ENCODE assay signal across 8 cellular contexts in genomic region chr12:1518763-1519516, GRCh38.
DNase-seq lines count a peak whose midpoint lies in the region; TF ChIP-seq lines count a peak whose summit lies in the region.

No MANE protein-coding gene starts in this region.

- no peaks in the 10 kb centered on the region for H3K9me2 ChIP-seq in GM23248 (ENCODE audit: insufficient read depth)

- H3K4me1 ChIP-seq in GM23248 (ENCODE audit: insufficient read depth) (peaks cover 35% of the 10 kb centered on the region), osteoblast (ENCODE audit: insufficient read depth, low read length) (peaks cover 26% of the 10 kb centered on the region)

- H3K4me3 ChIP-seq in GM23248 (peak overlapping the region; percentile 28), coronary artery (no peak overlapping the region), osteoblast (ENCODE audit: insufficient read depth, low read length) (peak overlapping the region; percentile 43)

- H3K4me2 ChIP-seq in GM23248 (ENCODE audit: unreplicated experiment), result peak overlapping the region; percentile 59
- peak overlapping the region; percentile 80 for H3K4me2 ChIP-seq in osteoblast (ENCODE audit: insufficient read depth, low read length)

- in situ Hi-C loops in GM23248 (cut with MboI), result no loop called here

- no peaks in the 10 kb centered on the region for H3K79me2 ChIP-seq in GM23248 (ENCODE audit: insufficient read depth)
- no peaks in the 10 kb centered on the region for H3K79me2 ChIP-seq in osteoblast (ENCODE audit: insufficient read depth, low read length)

- H3K9ac ChIP-seq in GM23248, result peak overlapping the region; percentile 17; the same call in 1 of the 2 replicates

- H4K20me1 ChIP-seq in GM23248 (ENCODE audit: insufficient read depth) (no peaks in the 10 kb centered on the region), osteoblast (ENCODE audit: insufficient read depth, low read length) (no peaks in the 10 kb centered on the region)

- H3K27ac ChIP-seq in GM23248 (peak overlapping the region; percentile 20), coronary artery (no peak overlapping the region), osteoblast (ENCODE audit: low read depth, low read length) (peak overlapping the region; percentile 24)

- 21 to 29% methylated on average over 23 of the region's 23 CpGs for WGBS in GM23248 (ENCODE audit: low coverage in 1 of 2, low lambda C conversion rate in 2 of 2, missing lambda C conversion rate in 2 of 2), 2 experiments

- H3K9me3 ChIP-seq in GM23248 (ENCODE audit: low read depth), result no peaks in the 10 kb centered on the region
- no peaks in the 10 kb centered on the region for H3K9me3 ChIP-seq in osteoblast (ENCODE audit: low read depth, low read length)

- DNase-seq in GM23248 (peak; percentile 83), NCI-H2171 (lab: John Stamatoyannopoulos, UW) (peak; percentile 78), coronary artery (ENCODE audit: low spot score) (peak; percentile 64), osteoblast (ENCODE audit: insufficient read length, low spot score, missing footprints) (peak; percentile 93), NCI-H524 treated with DMSO at 0.1 percent for 48 hours (lab: John Stamatoyannopoulos, UW) (no peak), NCI-H526 treated with DMSO at 0.1 percent for 48 hours (lab: John Stamatoyannopoulos, UW) (no peak)
- DNase-seq in activated naive CD4-positive, alpha-beta T cell (lab: John Stamatoyannopoulos, UW), result no peak
- no peak for DNase-seq in stimulated activated CD4-positive, alpha-beta T cell treated with anti-CD3 and anti-CD28 coated beads, Interleukin-1b, Interleukin-23, amount 100 ng/mL, for 48 hours

- H3K36me3 ChIP-seq in GM23248 (ENCODE audit: low read depth) (no peaks in the 10 kb centered on the region), osteoblast (ENCODE audit: insufficient read depth, low read length) (no peaks in the 10 kb centered on the region)

- H3K27me3 ChIP-seq in GM23248 (replicated peaks; ENCODE audit: insufficient read depth), result no peaks in the 10 kb centered on the region
- no peaks in the 10 kb centered on the region for H3K27me3 ChIP-seq in osteoblast (ENCODE audit: insufficient read depth, low read length)

- peaks cover 23% of the 10 kb centered on the region for H3F3A ChIP-seq in GM23248 (ENCODE audit: insufficient read depth)

- no peak for TF ChIP-seq CTCF in coronary artery (IDR thresholded peaks at IDR 0.05)
- TF ChIP-seq CTCF in osteoblast (IDR thresholded peaks at IDR 0.05; ENCODE audit: extremely low read depth, low read depth, low read length), result no peak

- H2AFZ ChIP-seq in GM23248 (no peak overlapping the region), osteoblast (ENCODE audit: low read length) (no peak overlapping the region)

Comparison
In these comparisons a context has a peak if more than half of its experiments do, and no peak if none do; other contexts are left out.
1. DNase-seq: peak in GM23248 (single experiment), NCI-H2171 (single experiment), coronary artery (single experiment) and osteoblast (single experiment); none in NCI-H524 treated with DMSO at 0.1 percent for 48 hours (single experiment), activated naive CD4-positive, alpha-beta T cell (0 of 4), NCI-H526 treated with DMSO at 0.1 percent for 48 hours (single experiment) and stimulated activated CD4-positive, alpha-beta T cell treated with anti-CD3 and anti-CD28 coated beads, Interleukin-1b, Interleukin-23, amount 100 ng/mL, for 48 hours (single experiment).
2. H3K27ac ChIP-seq: peak in GM23248 (single experiment) and osteoblast (single experiment); none in coronary artery (0 of 2).